24 cellular contexts compared by ENCODE assay signal in genomic region chr9:135920973-135921585, GRCh38. TPM values are rescaled to one million over a fixed set of nuclear protein-coding genes. Genes with fewer than 3 reads are reported as not detected.
DNase-seq lines count a peak whose midpoint lies in the region; ATAC-seq, FAIRE-seq and TF ChIP-seq lines count a peak whose summit lies in the region.
"Had no signal": no experiment of that assay in that cellular context is flagged by ENCODE, and none has a peak within 500 bp of the region (broad histone marks: within the 10 kb centered on the region; RNA-seq: fewer than 3 reads in every experiment).

No MANE protein-coding gene starts in this region.

- no peak overlapping the region for H4K91ac ChIP-seq in neuronal stem cell (ENCODE audit: low read depth, low read length, poor library complexity)

- no peaks in the 10 kb centered on the region for H3K27me3 Mint-ChIP-seq in activated T-helper 2 cell treated with anti-CD3 and anti-CD28 coated beads, Interferon-gamma antibody, Interleukin-2, Interleukin-4, amounts not matched to agents 10 μg/mL and 5 μg/mL and 100 μg/mL, durations not matched to agents 14 hours and 24 hours and 36 hours (ENCODE audit: low read depth)
- H3K27me3 Mint-ChIP-seq: dendritic cell treated with granulocyte-macrophage colony-stimulating factor and Interleukin-4, amounts not matched to agents 40 ng/mL and 50 ng/mL, for 4 days had no signal

- H3K9me1 ChIP-seq in K562 (ENCODE audit: control insufficient read depth, insufficient read depth, low read length): no peaks in the 10 kb centered on the region

- no peak overlapping the region for H3K4me3 ChIP-seq in K562
- peak overlapping the region in 1 of 2 donors; percentile 42 for H3K4me3 ChIP-seq in neuronal stem cell (ENCODE audit: low read length in 2 of 2)
- H3K4me3 ChIP-seq: cardiac muscle cell, PC-9, SJCRH30 had no signal

- no peak overlapping the region for H2BK5ac ChIP-seq in neuronal stem cell (ENCODE audit: low read length)

- peak overlapping the region; percentile 3 for H3K18ac ChIP-seq in neuronal stem cell (ENCODE audit: low read length)

- H3K79me2 ChIP-seq in K562 (ENCODE audit: control insufficient read depth, insufficient read depth, low read length): no peaks in the 10 kb centered on the region

- H2AFZ ChIP-seq in K562 (ENCODE audit: low read depth, low read length): no peak overlapping the region
- H2AFZ ChIP-seq in neuronal stem cell (ENCODE audit: low read length): no peak overlapping the region
- H2AFZ ChIP-seq: PC-9 had no signal

- no peak overlapping the region for H4K8ac ChIP-seq in neuronal stem cell (ENCODE audit: low read depth, low read length)

- ATAC-seq in left ventricle myocardium superior (peak; percentile 25), left cardiac atrium (no peak), K562 (no peak; the same call in 2 of the 3 replicates), HG02973 (IDR thresholded peaks at IDR 0.05; ENCODE audit: unreplicated experiment) (no peak)
- ATAC-seq: stimulated activated effector memory CD8-positive, alpha-beta T cell treated with anti-CD3 and anti-CD28 coated beads, Interleukin-12 subunit alpha, Interleukin-12 subunit beta, amount 100 ng/mL, for 72 hours had no signal

- H3K9me3 ChIP-seq in K562 (replicated peaks; ENCODE audit: control insufficient read depth, insufficient read depth, low read depth, low read length): peaks cover 15% of the 10 kb centered on the region
- H3K9me3 ChIP-seq in neuronal stem cell (replicated peaks in 1 of 2; ENCODE audit: control insufficient read depth in 2 of 2, insufficient read depth in 1 of 2, low read depth in 1 of 2, low read length in 2 of 2): peaks cover 21 to 33% of the 10 kb centered on the region in 2 donors

- no peaks in the 10 kb centered on the region for H3K79me1 ChIP-seq in neuronal stem cell (ENCODE audit: low read depth, low read length)

- FAIRE-seq in K562 (lab: Jason Lieb, UNC): no peak
- FAIRE-seq: GM12891, kidney, urothelium cell line had no signal

- H3K14ac ChIP-seq in neuronal stem cell (ENCODE audit: low read length): no peak overlapping the region

- H3K9me3 Mint-ChIP-seq in activated T-helper 2 cell treated with anti-CD3 and anti-CD28 coated beads, Interferon-gamma antibody, Interleukin-2, Interleukin-4, amounts not matched to agents 10 μg/mL and 5 μg/mL and 100 μg/mL, durations not matched to agents 14 hours and 24 hours and 36 hours: peaks cover 26% of the 10 kb centered on the region

- BruUV-seq in K562 (replicated peaks; lab: Mats Ljungman, UMichigan): no TSS peak

- H3K9ac ChIP-seq in K562 (ENCODE audit: insufficient read depth in 1 of 2, low read depth in 2 of 2, low read length in 2 of 2) (no peak overlapping the region; a peak in 1 of 4 replicates), neuronal stem cell (ENCODE audit: low read depth, low read length, poor library complexity) (no peak overlapping the region)

- peaks cover 17% of the 10 kb centered on the region for H3K4me1 Mint-ChIP-seq in activated T-helper 2 cell treated with anti-CD3 and anti-CD28 coated beads, Interferon-gamma antibody, Interleukin-2, Interleukin-4, amounts not matched to agents 10 μg/mL and 5 μg/mL and 100 μg/mL, durations not matched to agents 14 hours and 24 hours and 36 hours (ENCODE audit: low read depth)

- H3K36me3 Mint-ChIP-seq in activated T-helper 2 cell treated with anti-CD3 and anti-CD28 coated beads, Interferon-gamma antibody, Interleukin-2, Interleukin-4, amounts not matched to agents 10 μg/mL and 5 μg/mL and 100 μg/mL, durations not matched to agents 14 hours and 24 hours and 36 hours (ENCODE audit: low read depth): peaks cover 44% of the 10 kb centered on the region

- TF ChIP-seq EP300 in K562 (IDR thresholded peaks at IDR 0.05; ENCODE audit: low read length): no peak

- no peak overlapping the region for H2BK15ac ChIP-seq in neuronal stem cell (ENCODE audit: low read length)

- H3K23ac ChIP-seq in neuronal stem cell (ENCODE audit: low read depth, low read length, poor library complexity): no peak overlapping the region

- in situ Hi-C loops in K562 (cut with MboI): no loop called here

- intact Hi-C loops in left ventricle myocardium superior (cut with micrococcal nuclease) (no loop called here), left cardiac atrium (cut with DNase I) (no loop called here), K562 (cut with micrococcal nuclease) (no loop called here)
- intact Hi-C loops in activated T-helper 2 cell treated with anti-CD3 and anti-CD28 coated beads, Interferon-gamma antibody, Interleukin-2, Interleukin-4, amounts not matched to agents 10 μg/mL and 5 μg/mL and 100 μg/mL, durations not matched to agents 14 hours and 24 hours and 36 hours (cut with micrococcal nuclease): loop anchor here (10.0 kb wide), 1 partner anchor 56 kb away; no protein-coding TSS in a partner anchor

- TF ChIP-seq CTCF in K562 (IDR thresholded peaks at IDR 0.05 in 2 of 3, conservative IDR thresholded peaks at IDR 0.05 in 1 of 3; ENCODE audit: insufficient read depth in 2 of 3, low read depth in 1 of 3, low read length in 3 of 3): no peak

- H3K27ac Mint-ChIP-seq in activated T-helper 2 cell treated with anti-CD3 and anti-CD28 coated beads, Interferon-gamma antibody, Interleukin-2, Interleukin-4, amounts not matched to agents 10 μg/mL and 5 μg/mL and 100 μg/mL, durations not matched to agents 14 hours and 24 hours and 36 hours: no peak overlapping the region
- H3K27ac Mint-ChIP-seq: dendritic cell treated with granulocyte-macrophage colony-stimulating factor and Interleukin-4, amounts not matched to agents 40 ng/mL and 50 ng/mL, for 4 days; stimulated activated effector memory CD8-positive, alpha-beta T cell treated with anti-CD3 and anti-CD28 coated beads, Interleukin-12 subunit alpha, Interleukin-12 subunit beta, amount 100 ng/mL, for 72 hours; T-helper 1 cell treated with Interleukin-12 subunit alpha and Interleukin-12 subunit beta and Interleukin-4 antibody, amounts not matched to agents 30 μg/mL and 1 μg/mL, for 36 hours had no signal

- no peak for TF ChIP-seq RAD21 in K562 (CRISPR knock-in tag; conservative IDR thresholded peaks at IDR 0.05 in 1 of 2, IDR thresholded peaks at IDR 0.05 in 1 of 2)

- CTCF ChIA-PET in K562 (lab: Yijun Ruan, JAX; ENCODE audit: low intra/inter-chr PET ratio): no interaction called here

- H3K27ac ChIP-seq in K562 (ENCODE audit: extremely low read depth, low read depth, low read length): no peak overlapping the region
- no peak overlapping the region for H3K27ac ChIP-seq in neuronal stem cell (replicated peaks; ENCODE audit: low read length)
- H3K27ac ChIP-seq: cardiac muscle cell, PC-9, SJCRH30 had no signal

- no peaks in the 10 kb centered on the region for H4K20me1 ChIP-seq in K562 (replicated peaks; ENCODE audit: control insufficient read depth, insufficient read depth, low read length)

- H2BK120ac ChIP-seq in neuronal stem cell (ENCODE audit: low read depth, low read length): no peak overlapping the region

- no peak for TF ChIP-seq POLR2A in K562 (conservative IDR thresholded peaks at IDR 0.05)

- POLR2A ChIA-PET in K562 (lab: Yijun Ruan, JAX): interaction anchor here (0.6 to 1.1 kb wide), 7 partner anchors 11 to 405 kb away, joined by 3 to 4 read pairs (median 3); no protein-coding TSS in a partner anchor

- DNase-seq in left ventricle myocardium superior: no peak
- no peak for DNase-seq in left cardiac atrium
- no peak for DNase-seq in K562 (ENCODE audit: extremely low read depth in 1 of 4, low spot score in 3 of 4)
- no peak for DNase-seq in neuronal stem cell (ENCODE audit: low spot score)
- no peak for DNase-seq in SW480 (ENCODE audit: low spot score)
- no peak for DNase-seq in activated T-helper 2 cell treated with anti-CD3 and anti-CD28 coated beads, Interferon-gamma antibody, Interleukin-2, Interleukin-4, amounts not matched to agents 10 μg/mL and 5 μg/mL and 100 μg/mL, durations not matched to agents 14 hours and 24 hours and 36 hours (ENCODE audit: low spot score)
- DNase-seq: activated naive CD4-positive, alpha-beta T cell treated with anti-CD3 and anti-CD28 coated beads, Interleukin-2, amount 50 U/mL, for 16 hours; activated T-cell treated with anti-CD3 and anti-CD28 coated beads, Interleukin-2, amount 50 U/mL, for 48 hours; C1 segment of cervical spinal cord; kidney; NCI-H1048; NCI-H187 treated with DMSO at 0.1 percent for 48 hours; NCI-H345; PC-9; stimulated activated CD4-positive, alpha-beta T cell treated with anti-CD3 and anti-CD28 coated beads, Interleukin-2, amount 100 ng/mL, for 48 hours; substantia nigra had no signal

- H3K27me3 ChIP-seq in K562 (ENCODE audit: control insufficient read depth in 2 of 2, insufficient read depth in 2 of 2, low read length in 2 of 2) (no peaks in the 10 kb centered on the region), neuronal stem cell (ENCODE audit: control insufficient read depth in 3 of 3, insufficient read depth in 3 of 3, low read depth in 1 of 3, low read length in 3 of 3) (no peaks in the 10 kb centered on the region)
- H3K27me3 ChIP-seq: cardiac muscle cell, SJCRH30 had no signal

- no peak overlapping the region for H3K4ac ChIP-seq in neuronal stem cell (ENCODE audit: low read length)

- H3K36me3 ChIP-seq in K562 (ENCODE audit: control insufficient read depth, insufficient read depth, low read length) (peaks cover 65% of the 10 kb centered on the region; the same call in 2 of the 3 replicates), neuronal stem cell (replicated peaks in 1 of 2; ENCODE audit: control insufficient read depth in 2 of 2, insufficient read depth in 2 of 2, low read length in 2 of 2) (peaks cover 4 to 11% of the 10 kb centered on the region in 2 donors)
- H3K36me3 ChIP-seq: cardiac muscle cell had no signal

- no peak overlapping the region for H2BK12ac ChIP-seq in neuronal stem cell (ENCODE audit: low read length)

- H3K4me1 ChIP-seq in K562 (replicated peaks in 1 of 2; ENCODE audit: control insufficient read depth in 2 of 2, insufficient read depth in 2 of 2, low read length in 2 of 2) (peaks cover 0 to 17% of the 10 kb centered on the region in 2 experiments; a peak in 2 of 5 replicates), neuronal stem cell (ENCODE audit: control insufficient read depth in 2 of 2, insufficient read depth in 1 of 2, low read depth in 1 of 2, low read length in 2 of 2) (no peaks in the 10 kb centered on the region)
- H3K4me1 ChIP-seq: SJCRH30 had no signal

- 94% methylated on average over 18 of the region's 24 CpGs for WGBS in K562 (ENCODE audit: insufficient coverage, low coverage, missing lambda C conversion rate)
- no CpG with 5 or more reads among the region's 24 CpGs for WGBS in neuronal stem cell (ENCODE audit: extremely low coverage in 2 of 2, insufficient read length in 2 of 2, insufficient replicate concordance in 1 of 2), 2 donors

- no peak overlapping the region for H3K4me2 ChIP-seq in K562 (ENCODE audit: insufficient read depth, low read length)
- no peak overlapping the region for H3K4me2 ChIP-seq in neuronal stem cell (ENCODE audit: insufficient read depth, low read length, poor library complexity, severe bottlenecking)
- H3K4me2 ChIP-seq: PC-9 had no signal

- no peak overlapping the region for H3K4me3 Mint-ChIP-seq in activated T-helper 2 cell treated with anti-CD3 and anti-CD28 coated beads, Interferon-gamma antibody, Interleukin-2, Interleukin-4, amounts not matched to agents 10 μg/mL and 5 μg/mL and 100 μg/mL, durations not matched to agents 14 hours and 24 hours and 36 hours (ENCODE audit: low read depth)
- H3K4me3 Mint-ChIP-seq: dendritic cell treated with granulocyte-macrophage colony-stimulating factor and Interleukin-4, amounts not matched to agents 40 ng/mL and 50 ng/mL, for 4 days; stimulated activated effector memory CD8-positive, alpha-beta T cell treated with anti-CD3 and anti-CD28 coated beads, Interleukin-12 subunit alpha, Interleukin-12 subunit beta, amount 100 ng/mL, for 72 hours; T-helper 1 cell treated with Interleukin-12 subunit alpha and Interleukin-12 subunit beta and Interleukin-4 antibody, amounts not matched to agents 30 μg/mL and 1 μg/mL, for 36 hours had no signal

- H2AK5ac ChIP-seq in neuronal stem cell (ENCODE audit: low read depth, low read length): no peak overlapping the region

RNA-seq across cellular contexts. Expression of gene CAMSAP1, which starts 13.7 kb away (rescaled TPM):
- total RNA-seq in left ventricle myocardium superior (20.4 TPM), left cardiac atrium (10 to 100 TPM; 17.2 to 17.6 TPM), K562 (2014; rRNA removed) (18.1 and 23.4 TPM in 2 replicates), K562 (2014; rRNA removed; fragmentation: Illumina TruSeq; extraction: Trizol) (14.3 TPM in 2 replicates), K562 (2015; rRNA removed; fragmentation: Illumina TruSeq; extraction: Trizol) (13.9 and 15.7 TPM in 2 replicates), K562 (2021) (28.8 and 32.8 TPM in 2 replicates)
- 40.9 and 68.9 TPM in 2 replicates for total RNA-seq in K562 (2011; cell fraction: chromatin; rRNA removed; ENCODE audit: low replicate concordance)
- total RNA-seq in K562 (2011; cell fraction: nucleolus; rRNA removed): 21.5 and 22.4 TPM in 2 replicates
- total RNA-seq in K562 (2011; cell fraction: nucleoplasm; rRNA removed): 36.1 and 42.5 TPM in 2 replicates
- polyA plus RNA-seq in K562 (2011; rRNA removed) (6.3 and 6.9 TPM in 2 replicates), K562 (2014; fragmentation: Illumina TruSeq; extraction: Trizol) (14.9 and 19.7 TPM in 2 replicates), K562 (2014; fragmentation: Nextera tagmentation; extraction: Ambion mirVana) (1 to 10 TPM; 1.5 to 1.6 TPM), K562 (2014; rRNA removed) (10.0 and 11.3 TPM in 2 replicates)
- 6.3 and 8.3 TPM in 2 replicates for polyA plus RNA-seq in K562 (2011; cell fraction: cytosol; rRNA removed)
- 15.6 and 19.6 TPM in 2 replicates for polyA plus RNA-seq in K562 (2011; cell fraction: nucleus; rRNA removed)
- polyA plus RNA-seq in K562 (2012): 10.6 and 11.9 TPM in 2 replicates
- polyA minus RNA-seq in K562 (2011; rRNA and poly(A)+ RNA removed): 14.1 and 20.0 TPM in 2 replicates
- polyA minus RNA-seq in K562 (2011; cell fraction: cytosol; rRNA and poly(A)+ RNA removed): 42.2 and 76.3 TPM in 2 replicates
- polyA minus RNA-seq in K562 (2011; cell fraction: nucleus; rRNA and poly(A)+ RNA removed): 11.4 and 23.5 TPM in 2 replicates
- polyA plus RNA-seq in neuronal stem cell (2013, experiment 1 of 2): 30.3 TPM
- polyA plus RNA-seq in neuronal stem cell (2013, experiment 2 of 2): 27.6 TPM
- 44.2 and 44.4 TPM in 2 replicates for total RNA-seq in activated T-helper 2 cell treated with anti-CD3 and anti-CD28 coated beads, Interferon-gamma antibody, Interleukin-2, Interleukin-4, amounts not matched to agents 10 μg/mL and 5 μg/mL and 100 μg/mL, durations not matched to agents 14 hours and 24 hours and 36 hours

RNA-seq across cellular contexts. Expression of gene UBAC1, which starts 40.1 kb away (rescaled TPM):
- total RNA-seq in left ventricle myocardium superior (116 TPM), left cardiac atrium (10 to 100 TPM; 64.9 to 65.7 TPM), K562 (2014; rRNA removed) (399 and 504 TPM in 2 replicates), K562 (2014; rRNA removed; fragmentation: Illumina TruSeq; extraction: Trizol) (138 and 145 TPM in 2 replicates), K562 (2015; rRNA removed; fragmentation: Illumina TruSeq; extraction: Trizol) (166 and 171 TPM in 2 replicates), K562 (2021) (294 and 309 TPM in 2 replicates)
- 536 and 854 TPM in 2 replicates for total RNA-seq in K562 (2011; cell fraction: chromatin; rRNA removed; ENCODE audit: low replicate concordance)
- total RNA-seq in K562 (2011; cell fraction: nucleolus; rRNA removed): 552 and 553 TPM in 2 replicates
- 447 and 492 TPM in 2 replicates for total RNA-seq in K562 (2011; cell fraction: nucleoplasm; rRNA removed)
- polyA plus RNA-seq in K562 (2011; rRNA removed) (385 and 395 TPM in 2 replicates), K562 (2014; fragmentation: Illumina TruSeq; extraction: Trizol) (219 and 228 TPM in 2 replicates), K562 (2014; fragmentation: Nextera tagmentation; extraction: Ambion mirVana) (100 to 1,000 TPM in 1 of 2 experiments, 10 to 100 TPM in 1; 94.0 to 117 TPM), K562 (2014; rRNA removed) (381 and 405 TPM in 2 replicates)
- polyA plus RNA-seq in K562 (2011; cell fraction: cytosol; rRNA removed): 447 and 505 TPM in 2 replicates
- 838 and 845 TPM in 2 replicates for polyA plus RNA-seq in K562 (2011; cell fraction: nucleus; rRNA removed)
- polyA plus RNA-seq in K562 (2012): 178 and 239 TPM in 2 replicates
- 128 and 165 TPM in 2 replicates for polyA minus RNA-seq in K562 (2011; rRNA and poly(A)+ RNA removed)
- 110 and 129 TPM in 2 replicates for polyA minus RNA-seq in K562 (2011; cell fraction: cytosol; rRNA and poly(A)+ RNA removed)
- polyA minus RNA-seq in K562 (2011; cell fraction: nucleus; rRNA and poly(A)+ RNA removed): 120 and 171 TPM in 2 replicates
- 44.5 TPM for polyA plus RNA-seq in neuronal stem cell (2013, experiment 1 of 2)
- polyA plus RNA-seq in neuronal stem cell (2013, experiment 2 of 2): 42.3 TPM
- 42.3 and 47.2 TPM in 2 replicates for total RNA-seq in activated T-helper 2 cell treated with anti-CD3 and anti-CD28 coated beads, Interferon-gamma antibody, Interleukin-2, Interleukin-4, amounts not matched to agents 10 μg/mL and 5 μg/mL and 100 μg/mL, durations not matched to agents 14 hours and 24 hours and 36 hours
